9 cellular contexts compared by ENCODE assay signal in the genomic region with DNA sequence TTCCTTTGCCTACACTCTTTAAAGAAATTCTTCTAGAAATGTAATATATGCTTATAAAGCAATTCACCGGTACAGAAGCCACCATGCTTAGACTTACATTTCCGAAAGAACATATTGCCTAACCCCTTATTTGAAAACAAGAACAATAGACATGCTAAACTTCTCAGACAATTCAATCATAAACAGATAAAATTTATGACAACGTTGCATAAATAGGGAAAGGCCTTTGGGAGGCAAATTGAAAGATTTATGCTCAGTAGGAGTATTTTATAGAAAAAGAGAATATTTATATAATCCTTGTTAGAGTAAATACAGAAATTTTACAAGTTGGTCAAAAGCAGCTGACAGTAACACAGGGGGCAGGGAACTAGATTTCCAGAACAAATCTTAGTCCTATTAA. TPM values are rescaled to one million over a fixed set of nuclear protein-coding genes. Genes with fewer than 3 reads are reported as not detected.
"Had no signal": no experiment of that assay in that cellular context is flagged by ENCODE, and none has a peak within 500 bp of the region (broad histone marks: within the 10 kb centered on the region; RNA-seq: fewer than 3 reads in every experiment).

No MANE protein-coding gene starts in this region.

- H3K9ac ChIP-seq: KMS-11 had no signal

- H3K4me1 Mint-ChIP-seq: GM23338 had no signal

- H3K9me3 Mint-ChIP-seq: H9 had no signal

- H2AFZ ChIP-seq: GM23338 had no signal

- H3K4me3 Mint-ChIP-seq: GM23338, H9 had no signal

- H3K4me2 ChIP-seq: GM23338, KMS-11 had no signal

- H3K27ac ChIP-seq: KMS-11 had no signal

- DNase-seq: H9, HCEC 1CT, KBM-7 had no signal

- H3K27ac Mint-ChIP-seq: GM23338, H9 had no signal

- ATAC-seq: GM23338 had no signal

- H3K4me3 ChIP-seq: GM23338 had no signal

- FAIRE-seq: H1, H54, HTR-8/SVneo had no signal

RNA-seq across cellular contexts. Expression of a gene that starts 16.2 kb away (rescaled TPM):
- total RNA-seq: GM23338, H1, H9, HT-29 had no signal
- polyA plus RNA-seq: GM23338, H1 had no signal
